25 cellular contexts compared by ENCODE assay signal in genomic region chr1:19602486-19602885, GRCh38. TPM values are rescaled to one million over a fixed set of nuclear protein-coding genes. Genes with fewer than 3 reads are reported as not detected.
DNase-seq lines count a peak whose midpoint lies in the region; ATAC-seq and TF ChIP-seq lines count a peak whose summit lies in the region.
"Had no signal": no experiment of that assay in that cellular context is flagged by ENCODE, and none has a peak within 500 bp of the region (broad histone marks: within the 10 kb centered on the region; RNA-seq: fewer than 3 reads in every experiment).

No MANE protein-coding gene starts in this region.

- H3K4me1 ChIP-seq in CD4-positive, alpha-beta memory T cell (ENCODE audit: insufficient read depth, low read length), result peaks cover 99% of the 10 kb centered on the region
- peaks cover 0 to 100% (median 31%) of the 10 kb centered on the region in 3 donors for H3K4me1 ChIP-seq in esophagus squamous epithelium
- peaks cover 36 to 99% (median 71%) of the 10 kb centered on the region in 4 donors for H3K4me1 ChIP-seq in stomach
- no peaks in the 10 kb centered on the region for H3K4me1 ChIP-seq in H9 (ENCODE audit: insufficient read depth, low read length)

- no peaks in the 10 kb centered on the region for H3K36me3 ChIP-seq in CD4-positive, alpha-beta memory T cell (ENCODE audit: insufficient read depth, low read length)
- H3K36me3 ChIP-seq in esophagus squamous epithelium, result peaks cover 0 to 19% (median 0%) of the 10 kb centered on the region in 3 donors
- peaks cover 0 to 11% (median 0%) of the 10 kb centered on the region in 4 donors for H3K36me3 ChIP-seq in stomach

- peaks cover 2% of the 10 kb centered on the region for H3K23me2 ChIP-seq in H9 (ENCODE audit: insufficient read length, low read depth, low read length, poor library complexity, severe bottlenecking)

- peaks cover 51% of the 10 kb centered on the region for H3K79me2 ChIP-seq in H9 (ENCODE audit: insufficient read depth, low read length)

- H3K4me2 ChIP-seq in H9 (ENCODE audit: insufficient read depth, insufficient read length, low read length), result no peak overlapping the region
- H3K4me2 ChIP-seq: BLaER1 treated with 17β-estradiol and CSF1 and Interleukin-3, amounts not matched to agents 10 nM and 100 nM had no signal

- no peak overlapping the region for H2AK5ac ChIP-seq in H9 (ENCODE audit: insufficient read length, low read length)

- H2BK15ac ChIP-seq in H9 (ENCODE audit: low read depth, low read length), result no peak overlapping the region

- peaks cover 59 to 96% (median 80%) of the 10 kb centered on the region in 4 donors for H3K4me1 Mint-ChIP-seq in CD4-positive, alpha-beta memory T cell
- H3K4me1 Mint-ChIP-seq in HFFc6 (ENCODE audit: low read depth), result peaks cover 74% of the 10 kb centered on the region
- H3K4me1 Mint-ChIP-seq in H9, result peaks cover 8 to 15% of the 10 kb centered on the region in 2 experiments

- H3K18ac ChIP-seq in H9 (ENCODE audit: insufficient read length, low read depth, low read length), result no peak overlapping the region

- no peak overlapping the region for H2BK5ac ChIP-seq in H9 (ENCODE audit: insufficient read length, low read length)

- no peak overlapping the region for H3K9ac ChIP-seq in H9 (ENCODE audit: extremely low read depth, insufficient read length, low read length)
- H3K9ac ChIP-seq: BLaER1 treated with 17β-estradiol and CSF1 and Interleukin-3, amounts not matched to agents 10 nM and 100 nM had no signal

- no peak overlapping the region for H3T11ph ChIP-seq in H9 (ENCODE audit: low read length)

- no peaks in the 10 kb centered on the region for H3K9me3 ChIP-seq in CD4-positive, alpha-beta memory T cell (ENCODE audit: control insufficient read depth in 1 of 2, low read length in 2 of 2)
- H3K9me3 ChIP-seq in esophagus squamous epithelium, result no peaks in the 10 kb centered on the region
- H3K9me3 ChIP-seq in stomach, result no peaks in the 10 kb centered on the region
- no peaks in the 10 kb centered on the region for H3K9me3 ChIP-seq in H9 (ENCODE audit: control insufficient read depth, low read depth, low read length)
- H3K9me3 ChIP-seq: BLaER1 treated with 17β-estradiol and CSF1 and Interleukin-3, amounts not matched to agents 10 nM and 100 nM had no signal

- H3K36me3 Mint-ChIP-seq in CD4-positive, alpha-beta memory T cell, result peaks cover 15 to 41% of the 10 kb centered on the region in 2 donors
- H3K36me3 Mint-ChIP-seq in HFFc6 (ENCODE audit: low read depth) (peaks cover 30% of the 10 kb centered on the region), H9 (ENCODE audit: insufficient read depth in 1 of 3, low read depth in 3 of 3) (peaks cover 0 to 7% (median 1%) of the 10 kb centered on the region in 3 experiments; a peak in 3 of 7 replicates)

- H2BK120ac ChIP-seq in H9 (ENCODE audit: low read depth, low read length, poor library complexity, severe bottlenecking), result no peak overlapping the region

- 78 to 80% methylated on average over 4 of the region's 4 CpGs for WGBS in esophagus squamous epithelium, 2 donors
- WGBS in stomach, 5 donors, result 57 to 76% (median 71%) methylated on average over 4 of the region's 4 CpGs
- WGBS in H9 (ENCODE audit: extremely low coverage, insufficient read length, low lambda C conversion rate), result 100% methylated on average over 1 of the region's 4 CpGs

- no peak overlapping the region for H2BK12ac ChIP-seq in H9 (ENCODE audit: insufficient read length, low read depth, low read length)

- H4K5ac ChIP-seq in H9 (ENCODE audit: insufficient read length, low read depth, low read length), result no peak overlapping the region

- ATAC-seq in HG02885 (IDR thresholded peaks at IDR 0.05; ENCODE audit: poor library complexity, unreplicated experiment), result no peak
- ATAC-seq: activated naive CD4-positive, alpha-beta T cell treated with anti-CD3 and anti-CD28 coated beads, Interleukin-2, amount 50 U/mL, for 72 hours; HepG2; stimulated activated naive CD8-positive, alpha-beta T cell treated with anti-CD3 and anti-CD28 coated beads, Interleukin-15, amount 100 ng/mL, for 72 hours had no signal

- H4K20me1 ChIP-seq in H9 (ENCODE audit: control insufficient read depth, insufficient read depth, insufficient read length), result peaks cover 2% of the 10 kb centered on the region

- DNase-seq in CD4-positive, alpha-beta memory T cell, result no peak
- no peak for DNase-seq in HFFc6
- DNase-seq in esophagus squamous epithelium (lab: John Stamatoyannopoulos, UW), result no peak
- DNase-seq in stomach, result no peak
- DNase-seq in H9, result no peak
- DNase-seq in NCI-H82 (lab: John Stamatoyannopoulos, UW), result no peak
- DNase-seq: activated CD4-positive, alpha-beta T cell treated with anti-CD3 and anti-CD28 coated beads for 4 hours; activated T-cell treated with anti-CD3 and anti-CD28 coated beads, Interleukin-2, amount 50 U/mL, for 48 hours; Calu3; caudate nucleus; dermis blood vessel endothelial cell; DND-41; HCEC 1CT; mesenchymal stem cell; NCI-H1048; NCI-H1694 treated with DMSO at 0.1 percent for 48 hours; occipital lobe; stimulated activated naive CD8-positive, alpha-beta T cell treated with anti-CD3 and anti-CD28 coated beads, Interleukin-15, amount 100 ng/mL, for 72 hours; T-helper 2 cell; trophoblast cell had no signal

- no peak overlapping the region for H2AFZ ChIP-seq in H9 (ENCODE audit: low read length)

- H3K27me3 ChIP-seq in CD4-positive, alpha-beta memory T cell (ENCODE audit: insufficient read depth, low read length), result no peaks in the 10 kb centered on the region
- H3K27me3 ChIP-seq in esophagus squamous epithelium (no peaks in the 10 kb centered on the region), stomach (no peaks in the 10 kb centered on the region), H9 (ENCODE audit: insufficient read depth, low read length) (no peaks in the 10 kb centered on the region)
- H3K27me3 ChIP-seq: BLaER1 treated with 17β-estradiol and CSF1 and Interleukin-3, amounts not matched to agents 10 nM and 100 nM had no signal

- no peaks in the 10 kb centered on the region for H3K27me3 Mint-ChIP-seq in CD4-positive, alpha-beta memory T cell
- H3K27me3 Mint-ChIP-seq in HFFc6 (ENCODE audit: insufficient read depth) (no peaks in the 10 kb centered on the region; the same call in 1 of the 2 replicates), H9 (ENCODE audit: low read depth) (no peaks in the 10 kb centered on the region)
- H3K27me3 Mint-ChIP-seq: stimulated activated naive CD8-positive, alpha-beta T cell treated with anti-CD3 and anti-CD28 coated beads, Interleukin-15, amount 100 ng/mL, for 72 hours had no signal

- intact Hi-C loops in CD4-positive, alpha-beta memory T cell (cut with micrococcal nuclease), result no loop called here
- intact Hi-C loops in esophagus squamous epithelium (cut with DNase I), result no loop called here
- intact Hi-C loops in stomach (cut with DNase I; ENCODE audit: low total_unique reads), result no loop called here

- peaks cover 8% of the 10 kb centered on the region for H3K79me1 ChIP-seq in H9 (ENCODE audit: insufficient read depth, low read depth, low read length, poor library complexity, severe bottlenecking)

- no peak overlapping the region for H3K14ac ChIP-seq in H9 (ENCODE audit: insufficient read depth, low read length)

- H3K27ac ChIP-seq in CD4-positive, alpha-beta memory T cell (ENCODE audit: low read depth, low read length), result no peak overlapping the region
- H3K27ac ChIP-seq in esophagus squamous epithelium (peak overlapping the region in 3 of 4 donors; percentile 50 to 95 (median 51)), stomach (peak overlapping the region in 4 of 5 donors; percentile 34 to 96 (median 58)), H9 (ENCODE audit: insufficient read length, low read depth, low read length) (no peak overlapping the region)
- H3K27ac ChIP-seq: BLaER1 treated with 17β-estradiol and CSF1 and Interleukin-3, amounts not matched to agents 10 nM and 100 nM; RWPE1 had no signal

- H2BK20ac ChIP-seq in H9 (ENCODE audit: low read depth, low read length, poor library complexity, severe bottlenecking), result no peak overlapping the region

- H3K23ac ChIP-seq in H9 (ENCODE audit: insufficient read length, low read depth, low read length), result no peak overlapping the region

- TF ChIP-seq CTCF in HFFc6 (IDR thresholded peaks at IDR 0.05) (no peak), esophagus squamous epithelium (IDR thresholded peaks at IDR 0.05) (no peak), stomach (IDR thresholded peaks at IDR 0.05) (no peak), H9 (conservative IDR thresholded peaks at IDR 0.05) (no peak)

- H3K4ac ChIP-seq in H9 (ENCODE audit: low read depth, low read length), result no peak overlapping the region

- H4K91ac ChIP-seq in H9 (ENCODE audit: insufficient read length, low read depth, low read length), result no peak overlapping the region

- TF ChIP-seq POLR2A in esophagus squamous epithelium (IDR thresholded peaks at IDR 0.05) (no peak), stomach (IDR thresholded peaks at IDR 0.05) (no peak)

- H3K56ac ChIP-seq in H9 (ENCODE audit: insufficient read length, low read depth, low read length), result no peak overlapping the region

- TF ChIP-seq EP300 in stomach (IDR thresholded peaks at IDR 0.05), result no peak

- peak overlapping the region in 4 of 7 donors; percentile 24 to 100 (median 59) for H3K27ac Mint-ChIP-seq in CD4-positive, alpha-beta memory T cell
- peak overlapping the region; percentile 22; the same call in 1 of the 2 replicates for H3K27ac Mint-ChIP-seq in HFFc6
- H3K27ac Mint-ChIP-seq in H9, result no peak overlapping the region

- CTCF ChIA-PET in CD4-positive, alpha-beta memory T cell (lab: Charles Lee; ENCODE audit: partially characterized antibody), result no interaction called here

- no peak overlapping the region for H3K4me3 ChIP-seq in CD4-positive, alpha-beta memory T cell (ENCODE audit: low read length in 2 of 2)
- H3K4me3 ChIP-seq in esophagus squamous epithelium (no peak overlapping the region), stomach (no peak overlapping the region)
- H3K4me3 ChIP-seq: BLaER1 treated with 17β-estradiol and CSF1 and Interleukin-3, amounts not matched to agents 10 nM and 100 nM had no signal

- POLR2A ChIA-PET in CD4-positive, alpha-beta memory T cell (lab: Charles Lee; ENCODE audit: partially characterized antibody), result no interaction called here

- H3K9me3 Mint-ChIP-seq in CD4-positive, alpha-beta memory T cell, result peaks cover 0 to 3% (median 0%) of the 10 kb centered on the region in 8 donors
- H3K9me3 Mint-ChIP-seq in HFFc6, result peaks cover 8% of the 10 kb centered on the region
- H3K9me3 Mint-ChIP-seq in H9, result no peaks in the 10 kb centered on the region

- H4K8ac ChIP-seq in H9 (replicated peaks; ENCODE audit: insufficient read length, low read depth, low read length), result no peak overlapping the region

- H3K4me3 Mint-ChIP-seq in CD4-positive, alpha-beta memory T cell, result peak overlapping the region in 1 of 8 donors; percentile 12
- no peak overlapping the region for H3K4me3 Mint-ChIP-seq in HFFc6
- H3K4me3 Mint-ChIP-seq in H9, result no peak overlapping the region

RNA-seq across cellular contexts. Expression of gene NBL1, which starts 41.6 kb away (rescaled TPM):
- 10 to 100 TPM; 22.8 to 24.6 TPM for total RNA-seq in CD4-positive, alpha-beta memory T cell
- polyA plus RNA-seq in CD4-positive, alpha-beta memory T cell, result 10 to 100 TPM in 1 of 2 donors, 1 to 10 TPM in 1; 8.9 to 12.0 TPM
- 100 to 1,000 TPM in 3 of 6 experiments, 10 to 100 TPM in 3; 89.6 to 182 (median 104) TPM for total RNA-seq in HFFc6 (2021; fragmentation: NEBNext Ultra II Directional; extraction: Animal tissue kit (Norgen Biotek cat#: 25700))
- 100 to 1,000 TPM in 2 of 4 donors, 10 to 100 TPM in 2; 67.8 to 170 (median 95.1) TPM for total RNA-seq in esophagus squamous epithelium
- total RNA-seq in stomach, result 100 to 1,000 TPM in 1 of 5 donors, 10 to 100 TPM in 4; 63.2 to 257 (median 83.5) TPM
- polyA plus RNA-seq in stomach, result 100 to 1,000 TPM; 111 to 200 (median 121) TPM
- total RNA-seq in H9 (2021), result 6.1 and 6.4 TPM in 2 replicates

Comparison
In these comparisons a context has a peak if more than half of its experiments do, and no peak if none do; other contexts are left out.
1. H3K27ac ChIP-seq: peak in esophagus squamous epithelium (3 of 4) and stomach (4 of 5); none in CD4-positive, alpha-beta memory T cell (single experiment) and H9 (single experiment).
2. H3K27ac Mint-ChIP-seq: peak in CD4-positive, alpha-beta memory T cell (4 of 7) and HFFc6 (single experiment); none in H9 (0 of 3).